Comparison of ENCODE assay signal across 20 cellular contexts in the genomic region with DNA sequence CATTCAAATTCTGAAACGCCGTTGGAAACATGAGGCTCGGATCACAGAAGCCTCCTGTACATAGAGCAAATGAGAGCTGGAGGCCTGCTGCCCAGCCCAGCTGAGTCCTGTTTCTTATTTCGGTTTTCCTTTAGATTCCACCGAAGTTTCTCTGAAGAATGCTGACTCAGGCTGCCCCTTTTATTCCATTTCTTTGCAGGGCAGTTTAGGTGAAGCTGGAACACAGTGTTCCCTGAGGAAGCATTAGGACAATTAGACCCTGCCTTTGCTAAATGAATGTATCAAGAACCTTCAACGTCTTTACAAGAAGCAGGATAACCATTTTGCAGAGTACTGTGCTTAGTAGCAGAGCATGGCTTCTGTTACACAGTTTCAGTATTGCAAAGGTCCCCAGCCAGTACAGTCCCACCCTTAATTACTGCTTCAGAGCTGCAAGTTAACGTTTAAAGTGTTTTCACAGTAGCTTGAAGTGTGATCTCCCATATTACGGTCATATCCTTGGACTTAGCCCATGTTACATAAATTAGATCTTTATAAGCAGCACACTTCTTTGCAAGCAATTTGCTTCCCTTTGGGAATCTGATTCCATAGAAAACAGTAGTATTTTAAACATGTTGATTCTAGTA.
"Had no signal": no experiment of that assay in that cellular context is flagged by ENCODE, and none has a peak within 500 bp of the region (broad histone marks: within the 10 kb centered on the region; RNA-seq: fewer than 3 reads in every experiment).

No MANE protein-coding gene starts in this region.

- H3K27ac ChIP-seq: cardiac muscle cell, left lung, neutrophil had no signal

- H3K36me3 Mint-ChIP-seq: activated naive CD8-positive, alpha-beta T cell treated with anti-CD3 and anti-CD28 coated beads, Interleukin-2, amount 10 ng/mL, durations not matched to agents 7 days and 5 days; mesothelial cell of epicardium; natural killer cell had no signal

- H3K27me3 ChIP-seq: cardiac muscle cell, neutrophil, ovary, transverse colon had no signal

- H3K4me3 ChIP-seq: cardiac muscle cell, left lung, lung, ovary, transverse colon had no signal

- H3K9me3 Mint-ChIP-seq: activated CD4-positive, alpha-beta memory T cell treated with anti-CD3 and anti-CD28 coated beads, Interleukin-2, amount 10 ng/mL, durations not matched to agents 7 days and 5 days; activated CD4-positive, alpha-beta T cell treated with anti-CD3 and anti-CD28 coated beads, Interleukin-2, amount 10 ng/mL, durations not matched to agents 24 days and 14 days; activated naive CD4-positive, alpha-beta T cell treated with anti-CD3 and anti-CD28 coated beads for 36 hours; activated naive CD8-positive, alpha-beta T cell treated with anti-CD3 and anti-CD28 coated beads, Interleukin-2, amount 10 ng/mL, durations not matched to agents 7 days and 5 days; activated T-cell treated with anti-CD3 and anti-CD28 coated beads, Interleukin-2, amount 50 U/mL, for 72 hours; natural killer cell; stimulated activated naive CD8-positive, alpha-beta T cell treated with anti-CD3 and anti-CD28 coated beads, Interleukin-15, amount 100 ng/mL, for 72 hours had no signal

- H3K9me3 ChIP-seq: left lung, neutrophil, ovary, transverse colon had no signal

- FAIRE-seq: urothelium cell line had no signal

- H3K4me1 ChIP-seq: left lung had no signal

- H3K36me3 ChIP-seq: cardiac muscle cell, left lung, neutrophil, ovary, transverse colon had no signal

- H3K27ac Mint-ChIP-seq: activated CD4-positive, alpha-beta memory T cell treated with anti-CD3 and anti-CD28 coated beads, Interleukin-2, amount 10 ng/mL, durations not matched to agents 7 days and 5 days; activated CD4-positive, alpha-beta T cell treated with anti-CD3 and anti-CD28 coated beads, Interleukin-2, amount 10 ng/mL, durations not matched to agents 24 days and 14 days; activated naive CD4-positive, alpha-beta T cell treated with anti-CD3 and anti-CD28 coated beads for 36 hours; activated naive CD8-positive, alpha-beta T cell treated with anti-CD3 and anti-CD28 coated beads, Interleukin-2, amount 10 ng/mL, durations not matched to agents 7 days and 5 days; activated T-cell treated with anti-CD3 and anti-CD28 coated beads, Interleukin-2, amount 50 U/mL, for 72 hours; mesothelial cell of epicardium; natural killer cell; stimulated activated naive CD8-positive, alpha-beta T cell treated with anti-CD3 and anti-CD28 coated beads, Interleukin-15, amount 100 ng/mL, for 72 hours had no signal

- DNase-seq: activated CD4-positive, alpha-beta memory T cell treated with anti-CD3 and anti-CD28 coated beads, Interleukin-2, amount 10 ng/mL, durations not matched to agents 7 days and 5 days; activated CD4-positive, alpha-beta T cell treated with anti-CD3 and anti-CD28 coated beads, Interleukin-2, amount 10 ng/mL, durations not matched to agents 24 days and 14 days; activated effector memory CD4-positive, alpha-beta T cell treated with Interleukin-2 at 50 U/mL for 16 hours; activated naive CD4-positive, alpha-beta T cell treated with anti-CD3 and anti-CD28 coated beads for 36 hours; activated naive CD8-positive, alpha-beta T cell treated with anti-CD3 and anti-CD28 coated beads, Interleukin-2, amount 10 ng/mL, durations not matched to agents 7 days and 5 days; activated T-cell treated with anti-CD3 and anti-CD28 coated beads, Interleukin-2, amount 50 U/mL, for 72 hours; dermis blood vessel endothelial cell; effector CD8-positive, alpha-beta T cell; left lung; natural killer cell; ovary; right cardiac atrium; stimulated activated CD4-positive, alpha-beta T cell treated with anti-CD3 and anti-CD28 coated beads, Interleukin-1b, Interleukin-23, amount 100 ng/mL, for 48 hours; stimulated activated naive CD8-positive, alpha-beta T cell treated with anti-CD3 and anti-CD28 coated beads, Interleukin-15, amount 100 ng/mL, for 72 hours; transverse colon had no signal

- H3K4me3 Mint-ChIP-seq: activated CD4-positive, alpha-beta memory T cell treated with anti-CD3 and anti-CD28 coated beads, Interleukin-2, amount 10 ng/mL, durations not matched to agents 7 days and 5 days; activated CD4-positive, alpha-beta T cell treated with anti-CD3 and anti-CD28 coated beads, Interleukin-2, amount 10 ng/mL, durations not matched to agents 24 days and 14 days; activated naive CD4-positive, alpha-beta T cell treated with anti-CD3 and anti-CD28 coated beads for 36 hours; activated naive CD8-positive, alpha-beta T cell treated with anti-CD3 and anti-CD28 coated beads, Interleukin-2, amount 10 ng/mL, durations not matched to agents 7 days and 5 days; activated T-cell treated with anti-CD3 and anti-CD28 coated beads, Interleukin-2, amount 50 U/mL, for 72 hours; mesothelial cell of epicardium; natural killer cell; stimulated activated naive CD8-positive, alpha-beta T cell treated with anti-CD3 and anti-CD28 coated beads, Interleukin-15, amount 100 ng/mL, for 72 hours had no signal

- ATAC-seq: activated T-cell treated with anti-CD3 and anti-CD28 coated beads, Interleukin-2, amount 50 U/mL, for 72 hours; left lung; right cardiac atrium; stimulated activated naive CD8-positive, alpha-beta T cell treated with anti-CD3 and anti-CD28 coated beads, Interleukin-15, amount 100 ng/mL, for 72 hours had no signal

- H3K27me3 Mint-ChIP-seq: activated CD4-positive, alpha-beta memory T cell treated with anti-CD3 and anti-CD28 coated beads, Interleukin-2, amount 10 ng/mL, durations not matched to agents 7 days and 5 days; activated CD4-positive, alpha-beta T cell treated with anti-CD3 and anti-CD28 coated beads, Interleukin-2, amount 10 ng/mL, durations not matched to agents 24 days and 14 days; activated naive CD8-positive, alpha-beta T cell treated with anti-CD3 and anti-CD28 coated beads, Interleukin-2, amount 10 ng/mL, durations not matched to agents 7 days and 5 days; stimulated activated naive CD8-positive, alpha-beta T cell treated with anti-CD3 and anti-CD28 coated beads, Interleukin-15, amount 100 ng/mL, for 72 hours had no signal
